In genomic region chr10:30379983-30380382, GRCh38 we compare ENCODE assay signal across 1 cellular context.
TF ChIP-seq lines count a peak whose summit lies in the region.

No MANE protein-coding gene starts in this region.

TF ChIP-seq in GM23338, 12 proteins besides CTCF, POLR2A, EP300 and RAD21 (continued from another document):
- TF ChIP-seq ZNF462 (CRISPR knock-in tag; IDR thresholded peaks at IDR 0.05) (no peak), ZNF331 (CRISPR knock-in tag; IDR thresholded peaks at IDR 0.05; ENCODE audit: low read depth) (no peak), JUNB (IDR thresholded peaks at IDR 0.05; ENCODE audit: unreplicated experiment) (no peak), CREB1 (CRISPR knock-in tag; IDR thresholded peaks at IDR 0.05; ENCODE audit: low read depth) (no peak), POLR2AphosphoS5 (IDR thresholded peaks at IDR 0.05; ENCODE audit: low read depth) (no peak), EZH2phosphoT487 (IDR thresholded peaks at IDR 0.05; ENCODE audit: unreplicated experiment) (no peak)
